In genomic region chr2:187483537-187483936, GRCh38 we compare ENCODE assay signal across 23 cellular contexts. TPM values are rescaled to one million over a fixed set of nuclear protein-coding genes. Genes with fewer than 3 reads are reported as not detected.
"Had no signal": no experiment of that assay in that cellular context is flagged by ENCODE, and none has a peak within 500 bp of the region (broad histone marks: within the 10 kb centered on the region; RNA-seq: fewer than 3 reads in every experiment).

No MANE protein-coding gene starts in this region.

- H3K27ac ChIP-seq: KMS-11, RWPE1 had no signal

- H3K9me3 Mint-ChIP-seq: T-cell had no signal

- H3K4me3 Mint-ChIP-seq: IgD-negative memory B cell, T-cell had no signal

- H3K9ac ChIP-seq: KMS-11 had no signal

- H3K4me2 ChIP-seq: KMS-11 had no signal

- ATAC-seq: K562, Panc1, PC-3, T-cell had no signal

- H3K27ac Mint-ChIP-seq: IgD-negative memory B cell, T-cell had no signal

- DNase-seq: Kasumi-1; MM.1S; NCI-H1092 treated with DMSO at 0.1 percent for 48 hours; NCI-H1436; NCI-H1694 treated with DMSO at 0.1 percent for 48 hours; NCI-H1930; NCI-H2171; NCI-H226; NCI-H446; NCI-H510A; NCI-H526; NCI-H748 treated with DMSO at 0.1 percent for 48 hours; NK-92 treated with Interleukin-12 subunit alpha and Interleukin-12 subunit beta, amount 100 ng/mL, for 24 hours; PC-3; SHP77; SW 1271; T-cell had no signal

- H3K27me3 Mint-ChIP-seq: IgD-negative memory B cell, T-cell had no signal

- H3K4me1 Mint-ChIP-seq: IgD-negative memory B cell, T-cell had no signal

- H3K36me3 Mint-ChIP-seq: T-cell had no signal

- H3K4me3 ChIP-seq: K562 had no signal

RNA-seq across cellular contexts. Expression of gene CALCRL, which starts 35.5 kb away (rescaled TPM):
- total RNA-seq: OCI-LY7, PC-3 had no signal
- polyA plus RNA-seq: IgD-negative memory B cell had no signal
